ENCODE assay signal across 22 cellular contexts in the genomic region with DNA sequence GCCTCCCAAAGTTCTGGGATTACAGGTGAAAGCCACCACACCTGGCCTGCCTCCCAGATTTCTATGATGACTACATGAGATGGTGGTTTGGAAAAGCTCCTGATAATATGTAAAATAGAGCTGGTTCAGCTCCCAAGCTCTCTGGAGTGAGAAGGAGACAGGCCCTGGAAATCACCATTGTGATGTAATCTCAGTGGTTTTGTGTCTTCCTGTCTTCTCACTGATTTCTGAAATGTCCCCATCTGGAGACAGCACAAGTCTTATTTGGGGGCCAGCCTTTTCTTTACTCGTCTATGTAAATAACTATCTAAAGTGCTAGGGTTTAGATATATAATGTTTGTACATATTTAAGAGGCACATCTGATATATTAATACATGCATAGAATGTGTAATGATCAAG.
"Had no signal": no experiment of that assay in that cellular context is flagged by ENCODE, and none has a peak within 500 bp of the region (broad histone marks: within the 10 kb centered on the region; RNA-seq: fewer than 3 reads in every experiment).

No MANE protein-coding gene starts in this region.

- ATAC-seq: activated CD4-positive, CD25-positive, alpha-beta regulatory T cell treated with anti-CD3 and anti-CD28 coated beads, Interleukin-2, amount 50 U/mL, for 24 hours; activated CD8-positive, alpha-beta memory T cell treated with anti-CD3 and anti-CD28 coated beads, Interleukin-2, amount 10 ng/mL, durations not matched to agents 7 days and 5 days; activated CD8-positive, alpha-beta T cell treated with anti-CD3 and anti-CD28 coated beads for 36 hours; heart left ventricle; left ventricle myocardium superior; natural killer cell; psoas muscle had no signal

- H3K27ac ChIP-seq: epithelial cell of prostate, heart left ventricle, psoas muscle, right atrium auricular region, thyroid gland had no signal

- H3K4me3 ChIP-seq: heart left ventricle, psoas muscle, right atrium auricular region, thyroid gland had no signal

- H3K36me3 ChIP-seq: heart left ventricle, right atrium auricular region, thyroid gland had no signal

- FAIRE-seq: bronchial epithelial cell, islet of Langerhans had no signal

- H3K4me1 ChIP-seq: heart left ventricle, psoas muscle, right atrium auricular region, thyroid gland had no signal

- H3K27me3 ChIP-seq: heart left ventricle, right atrium auricular region, thyroid gland had no signal

- H3K9me3 ChIP-seq: psoas muscle, right atrium auricular region, thyroid gland had no signal

- DNase-seq: activated CD4-positive, alpha-beta T cell treated with anti-CD3 and anti-CD28 coated beads, Interleukin-2, amount 10 ng/mL, durations not matched to agents 24 days and 14 days; activated CD8-positive, alpha-beta memory T cell treated with anti-CD3 and anti-CD28 coated beads, Interleukin-2, amount 10 ng/mL, durations not matched to agents 7 days and 5 days; activated CD8-positive, alpha-beta T cell treated with anti-CD3 and anti-CD28 coated beads for 36 hours; activated effector memory CD4-positive, alpha-beta T cell treated with anti-CD3 and anti-CD28 coated beads, Interleukin-2, amount 50 U/mL, for 16 hours; activated naive CD4-positive, alpha-beta T cell treated with anti-CD3 and anti-CD28 coated beads, Interleukin-2, amount 10 ng/mL, durations not matched to agents 7 days and 5 days; activated T-cell treated with anti-CD3 and anti-CD28 coated beads for 4 hours; amygdala; cortex of kidney; heart left ventricle; left ventricle myocardium superior; mammary epithelial cell; midbrain; natural killer cell; psoas muscle; stimulated activated CD4-positive, alpha-beta T cell treated with anti-CD3 and anti-CD28 coated beads, Interleukin-4, amount 100 ng/mL, for 24 hours; substantia nigra; thyroid gland had no signal
